ENCODE assay signal across 6 cellular contexts in genomic region chr12:6936642-6937480, GRCh38. TPM values are rescaled to one million over a fixed set of nuclear protein-coding genes. Genes with fewer than 3 reads are reported as not detected.
A peak's percentile ranks its signal among the peaks of the same experiment; 100 is the strongest.
DNase-seq lines count a peak whose midpoint lies in the region; ATAC-seq and TF ChIP-seq lines count a peak whose summit lies in the region.

No MANE protein-coding gene starts in this region.

- H3K27ac ChIP-seq in OCI-LY3 (ENCODE audit: low read length): peak overlapping the region; percentile 75
- peak overlapping the region; percentile 91 for H3K27ac ChIP-seq in endodermal cell (ENCODE audit: low read depth, low read length)

- H3K4me2 ChIP-seq in OCI-LY3 (ENCODE audit: low read length) (peak overlapping the region; percentile 92), skeletal muscle satellite cell (ENCODE audit: low read length) (peak overlapping the region; percentile 95)

- peak overlapping the region; percentile 63 for H3K4me3 Mint-ChIP-seq in endodermal cell

- H3K27me3 Mint-ChIP-seq in endodermal cell (ENCODE audit: insufficient read depth): no peaks in the 10 kb centered on the region

- DNase-seq in endodermal cell: peak; percentile 71
- DNase-seq in occipital lobe (lab: John Stamatoyannopoulos, UW): no peak
- no peak for DNase-seq in pons (ENCODE audit: low spot score)

- peak overlapping the region; percentile 89 for H3K27ac Mint-ChIP-seq in endodermal cell

- 82 to 94% methylated on average over 15 to 36 of the region's 36 CpGs for WGBS in endodermal cell (ENCODE audit: insufficient coverage in 1 of 2, insufficient read length in 1 of 2), 2 experiments

- H3K27me3 ChIP-seq in OCI-LY3 (ENCODE audit: low read depth, low read length): no peaks in the 10 kb centered on the region
- no peaks in the 10 kb centered on the region for H3K27me3 ChIP-seq in endodermal cell (ENCODE audit: control insufficient read depth, insufficient read depth, low read length, poor library complexity, severe bottlenecking)
- H3K27me3 ChIP-seq in skeletal muscle satellite cell (ENCODE audit: control insufficient read depth, insufficient read depth, low read length): no peaks in the 10 kb centered on the region

- peaks cover 74% of the 10 kb centered on the region for H3K36me3 Mint-ChIP-seq in endodermal cell (ENCODE audit: low read depth)

- H3K9ac ChIP-seq in OCI-LY3 (ENCODE audit: low read length) (peak overlapping the region; percentile 96), endodermal cell (ENCODE audit: extremely low read depth, low read length, poor library complexity, severe bottlenecking) (no peak overlapping the region), skeletal muscle satellite cell (ENCODE audit: low read depth, low read length) (peak overlapping the region; percentile 88)

- no peaks in the 10 kb centered on the region for H3K9me3 Mint-ChIP-seq in endodermal cell

- H3K4me1 Mint-ChIP-seq in endodermal cell: peaks cover 25% of the 10 kb centered on the region

- peaks cover 13% of the 10 kb centered on the region for H3K36me3 ChIP-seq in OCI-LY3 (replicated peaks; ENCODE audit: low read depth, low read length)
- peaks cover 75% of the 10 kb centered on the region for H3K36me3 ChIP-seq in endodermal cell (ENCODE audit: control insufficient read depth, insufficient read depth, low read length)
- H3K36me3 ChIP-seq in skeletal muscle satellite cell (ENCODE audit: insufficient read depth, low read length): peaks cover 76% of the 10 kb centered on the region

- peaks cover 27% of the 10 kb centered on the region for H3K79me2 ChIP-seq in OCI-LY3 (ENCODE audit: low read length)

- H3K4me3 ChIP-seq in OCI-LY3 (ENCODE audit: low read length) (peak overlapping the region; percentile 92), endodermal cell (ENCODE audit: low read length) (peak overlapping the region; percentile 40), skeletal muscle satellite cell (ENCODE audit: low read length) (peak overlapping the region; percentile 75)

- no peaks in the 10 kb centered on the region for H3K9me3 ChIP-seq in OCI-LY3 (ENCODE audit: insufficient read depth, low read length)
- no peaks in the 10 kb centered on the region for H3K9me3 ChIP-seq in endodermal cell (ENCODE audit: control insufficient read depth, low read length)
- H3K9me3 ChIP-seq in skeletal muscle satellite cell (replicated peaks; ENCODE audit: low read length): no peaks in the 10 kb centered on the region

- H3K4me1 ChIP-seq in OCI-LY3 (ENCODE audit: low read length): peaks cover 14% of the 10 kb centered on the region
- peaks cover 10% of the 10 kb centered on the region for H3K4me1 ChIP-seq in endodermal cell (ENCODE audit: control insufficient read depth, insufficient read depth, low read length)
- H3K4me1 ChIP-seq in skeletal muscle satellite cell (ENCODE audit: control insufficient read depth, insufficient read depth, low read length): peaks cover 41% of the 10 kb centered on the region

- no peak overlapping the region for H2AFZ ChIP-seq in OCI-LY3 (ENCODE audit: low read depth, low read length)

- TF ChIP-seq CTCF in OCI-LY3 (IDR thresholded peaks at IDR 0.05; ENCODE audit: low read depth, low read length) (0 out of 2 replicates have a peak, but pooled peaks have one; percentile 10), endodermal cell (conservative IDR thresholded peaks at IDR 0.05) (peak; percentile 46)

- peak; percentile 2 for ATAC-seq in GM18909 (IDR thresholded peaks at IDR 0.05; ENCODE audit: poor library complexity, unreplicated experiment)

- H4K20me1 ChIP-seq in OCI-LY3 (ENCODE audit: insufficient read depth, low read length): no peaks in the 10 kb centered on the region

RNA-seq across cellular contexts. Expression of gene RNU7-1, which starts 6.8 kb away (rescaled TPM):
- total RNA-seq in endodermal cell: not detected
- not detected for polyA plus RNA-seq in endodermal cell (2013, experiment 1 of 2)
- polyA plus RNA-seq in endodermal cell (2013, experiment 2 of 2): not detected
- total RNA-seq in skeletal muscle satellite cell (2012; rRNA removed): not detected in 2 replicates
- total RNA-seq in occipital lobe: not detected

RNA-seq across cellular contexts. Expression of gene C12orf57, which starts 7.0 kb away (rescaled TPM):
- total RNA-seq in endodermal cell: 100 to 1,000 TPM; 141 to 257 TPM
- 219 TPM for polyA plus RNA-seq in endodermal cell (2013, experiment 1 of 2)
- 218 TPM for polyA plus RNA-seq in endodermal cell (2013, experiment 2 of 2)
- 42.4 and 42.6 TPM in 2 replicates for total RNA-seq in skeletal muscle satellite cell (2012; rRNA removed)
- total RNA-seq in occipital lobe: 243 TPM

RNA-seq across cellular contexts. Expression of gene ATN1, which starts 9.1 kb away (rescaled TPM):
- total RNA-seq in endodermal cell (100 to 1,000 TPM; 111 to 244 TPM), occipital lobe (9.2 TPM)
- 157 TPM for polyA plus RNA-seq in endodermal cell (2013, experiment 1 of 2)
- 139 TPM for polyA plus RNA-seq in endodermal cell (2013, experiment 2 of 2)
- total RNA-seq in skeletal muscle satellite cell (2012; rRNA removed): 7.6 and 10.1 TPM in 2 replicates

RNA-seq across cellular contexts. Expression of gene PTPN6, which starts 14.3 kb away (rescaled TPM):
- 10 to 100 TPM; 35.7 to 68.0 TPM for total RNA-seq in endodermal cell
- 6.3 TPM for polyA plus RNA-seq in endodermal cell (2013, experiment 1 of 2)
- 5.6 TPM for polyA plus RNA-seq in endodermal cell (2013, experiment 2 of 2)
- total RNA-seq in skeletal muscle satellite cell (2012; rRNA removed): not detected in 2 replicates
- 3.1 TPM for total RNA-seq in occipital lobe

RNA-seq across cellular contexts. Expression of gene ENO2, which starts 22.5 kb away (rescaled TPM):
- 100 to 1,000 TPM; 104 to 139 TPM for total RNA-seq in endodermal cell
- 137 TPM for polyA plus RNA-seq in endodermal cell (2013, experiment 1 of 2)
- 107 TPM for polyA plus RNA-seq in endodermal cell (2013, experiment 2 of 2)
- total RNA-seq in skeletal muscle satellite cell (2012; rRNA removed): 13.4 and 28.6 TPM in 2 replicates
- total RNA-seq in occipital lobe: 137 TPM

Comparison
In these comparisons a context has a peak if more than half of its experiments do, and no peak if none do; other contexts are left out.
1. H3K4me3 ChIP-seq: peak in every context shown above with its lines; median percentile 92 in OCI-LY3; 75 in skeletal muscle satellite cell; 40 in endodermal cell.
2. RNA of gene ATN1, which starts 9.1 kb away (total RNA-seq): 111 to 244 TPM in endodermal cell; 9.2 TPM in occipital lobe (single experiment); every median in the first group is over 10 times any median in the second.